Comparison of ENCODE assay signal across 18 cellular contexts in genomic region chr4:65096630-65097029, GRCh38.
DNase-seq lines count a peak whose midpoint lies in the region; ATAC-seq, FAIRE-seq and TF ChIP-seq lines count a peak whose summit lies in the region.
"Had no signal": no experiment of that assay in that cellular context is flagged by ENCODE, and none has a peak within 500 bp of the region (broad histone marks: within the 10 kb centered on the region; RNA-seq: fewer than 3 reads in every experiment).

No MANE protein-coding gene starts in this region.

- in situ Hi-C loops in Caki2 (cut with HindIII; ENCODE audit: low pct_unique_long_range_greater_than_20kb, low sequenced_read_pairs): no loop called here
- in situ Hi-C loops in K562 (cut with MboI): no loop called here

- no peaks in the 10 kb centered on the region for H3K79me2 ChIP-seq in DND-41 (ENCODE audit: insufficient read depth, low read length)
- H3K79me2 ChIP-seq in K562 (ENCODE audit: control insufficient read depth, insufficient read depth, low read length): no peaks in the 10 kb centered on the region

- H3K36me3 ChIP-seq in DND-41 (ENCODE audit: insufficient read depth, low read length) (no peaks in the 10 kb centered on the region), K562 (ENCODE audit: control insufficient read depth, insufficient read depth, low read length) (no peaks in the 10 kb centered on the region)
- H3K36me3 ChIP-seq: BE2C, HAP-1 had no signal

- DNase-seq in Caki2 (ENCODE audit: low read depth) (peak; percentile 0), DND-41 (no peak), OCI-M1 (lab: John Stamatoyannopoulos, UW) (peak; percentile 88), K562 (ENCODE audit: extremely low read depth in 1 of 4, low spot score in 3 of 4) (peak in 1 of 4 experiments; percentile 1), GM12892 (ENCODE audit: insufficient read length) (no peak), mesenteric fat pad (ENCODE audit: low spot score) (no peak)
- DNase-seq: ACHN; BE2C; C1 segment of cervical spinal cord; CD4-positive, CD25-positive, alpha-beta regulatory T cell; CD8-positive, alpha-beta memory T cell; COR-L47; GDM1; KG1 had no signal

- H3K4me1 ChIP-seq in DND-41 (ENCODE audit: insufficient read depth, low read length) (peaks cover 8% of the 10 kb centered on the region), K562 (replicated peaks in 1 of 2; ENCODE audit: control insufficient read depth in 2 of 2, insufficient read depth in 2 of 2, low read length in 2 of 2) (no peaks in the 10 kb centered on the region)
- H3K4me1 ChIP-seq: BE2C, HAP-1 had no signal

- H3K9me1 ChIP-seq in K562 (ENCODE audit: control insufficient read depth, insufficient read depth, low read length): no peaks in the 10 kb centered on the region

- TF ChIP-seq RAD21 in K562 (CRISPR knock-in tag; conservative IDR thresholded peaks at IDR 0.05 in 1 of 2, IDR thresholded peaks at IDR 0.05 in 1 of 2): no peak

- H2AFZ ChIP-seq in DND-41 (ENCODE audit: low read depth, low read length): peak overlapping the region; percentile 45
- H2AFZ ChIP-seq in K562 (ENCODE audit: low read depth, low read length): no peak overlapping the region

- H3K9ac ChIP-seq in DND-41 (ENCODE audit: low read depth, low read length) (no peak overlapping the region), K562 (ENCODE audit: insufficient read depth in 1 of 2, low read depth in 2 of 2, low read length in 2 of 2) (no peak overlapping the region)

- H3K27me3 ChIP-seq in DND-41 (ENCODE audit: insufficient read depth, low read length, poor library complexity) (no peaks in the 10 kb centered on the region), K562 (ENCODE audit: control insufficient read depth in 2 of 2, insufficient read depth in 2 of 2, low read length in 2 of 2) (no peaks in the 10 kb centered on the region)
- H3K27me3 ChIP-seq: BE2C had no signal

- BruUV-seq in K562 (replicated peaks; lab: Mats Ljungman, UMichigan): no TSS peak

- TF ChIP-seq POLR2A in K562 (conservative IDR thresholded peaks at IDR 0.05): no peak
- TF ChIP-seq POLR2A in GM12892 (IDR thresholded peaks at IDR 0.05; ENCODE audit: low read depth, low read length): no peak

- CTCF ChIA-PET in K562 (lab: Yijun Ruan, JAX; ENCODE audit: low intra/inter-chr PET ratio): no interaction called here

- TF ChIP-seq CTCF in DND-41 (IDR thresholded peaks at IDR 0.05; ENCODE audit: borderline replicate concordance, extremely low read depth, low read length, poor library complexity, severe bottlenecking) (no peak), K562 (IDR thresholded peaks at IDR 0.05 in 2 of 3, conservative IDR thresholded peaks at IDR 0.05 in 1 of 3; ENCODE audit: insufficient read depth in 2 of 3, low read depth in 1 of 3, low read length in 3 of 3) (no peak)

- H4K20me1 ChIP-seq in DND-41 (ENCODE audit: insufficient read depth, low read length) (no peaks in the 10 kb centered on the region), K562 (replicated peaks; ENCODE audit: control insufficient read depth, insufficient read depth, low read length) (no peaks in the 10 kb centered on the region)

- H3K27ac ChIP-seq in DND-41 (ENCODE audit: low read length): peak overlapping the region; percentile 61
- H3K27ac ChIP-seq in K562 (ENCODE audit: extremely low read depth, low read depth, low read length): no peak overlapping the region

- H3K4me2 ChIP-seq in DND-41 (ENCODE audit: insufficient read depth, low read length): no peak overlapping the region
- no peak overlapping the region for H3K4me2 ChIP-seq in K562 (ENCODE audit: insufficient read depth, low read length)

- peaks cover 6% of the 10 kb centered on the region for H3K9me3 ChIP-seq in DND-41 (ENCODE audit: insufficient read depth, low read length, severe bottlenecking)
- no peaks in the 10 kb centered on the region for H3K9me3 ChIP-seq in K562 (replicated peaks; ENCODE audit: control insufficient read depth, insufficient read depth, low read depth, low read length)
- H3K9me3 ChIP-seq: HAP-1 had no signal

- WGBS in K562 (ENCODE audit: insufficient coverage, low coverage, missing lambda C conversion rate): 0% methylated on average over 1 of the region's 1 CpG

- no peak for FAIRE-seq in K562 (lab: Jason Lieb, UNC)
- FAIRE-seq in GM12892 (lab: Jason Lieb, UNC): no peak
- FAIRE-seq: D721Med, HTR-8/SVneo had no signal

- intact Hi-C loops in K562 (cut with micrococcal nuclease): no loop called here

- H3K4me3 ChIP-seq in DND-41 (ENCODE audit: low read depth in 1 of 2, low read length in 2 of 2) (no peak overlapping the region), K562 (no peak overlapping the region)
- H3K4me3 ChIP-seq: HAP-1 had no signal

- no peak for TF ChIP-seq EP300 in K562 (IDR thresholded peaks at IDR 0.05; ENCODE audit: low read length)

- ATAC-seq in DND-41 (ENCODE audit: insufficient read depth, low read depth): no peak
- no peak for ATAC-seq in K562
- ATAC-seq in GM21717 (IDR thresholded peaks at IDR 0.05; ENCODE audit: unreplicated experiment): no peak

- POLR2A ChIA-PET in K562 (lab: Yijun Ruan, JAX): no interaction called here

TF ChIP-seq in K562, 482 proteins besides CTCF, POLR2A, EP300 and RAD21 (continues in another document):
- TF ChIP-seq RBM25 (IDR thresholded peaks at IDR 0.05; ENCODE audit: low read depth, low read length, severe bottlenecking) (peak; percentile 71), HOXB6 (CRISPR knock-in tag; IDR thresholded peaks at IDR 0.05; ENCODE audit: borderline replicate concordance) (no peak), ZNF764 (CRISPR knock-in tag; IDR thresholded peaks at IDR 0.05; ENCODE audit: low read depth) (no peak), REST (CRISPR knock-in tag; IDR thresholded peaks at IDR 0.05; ENCODE audit: low read depth) (no peak), ZNF518B (CRISPR knock-in tag; IDR thresholded peaks at IDR 0.05) (no peak), ZNF551 (CRISPR knock-in tag; IDR thresholded peaks at IDR 0.05) (no peak), COPS2 (conservative IDR thresholded peaks at IDR 0.05) (no peak)

Comparison
In these comparisons a context has a peak if more than half of its experiments do, and no peak if none do; other contexts are left out.
1. DNase-seq: peak in Caki2 (single experiment) and OCI-M1 (single experiment); none in DND-41 (single experiment), GM12892 (single experiment) and mesenteric fat pad (single experiment).